ENCODE assay signal across 9 cellular contexts in genomic region chr6:111972714-111973678, GRCh38.
DNase-seq lines count a peak whose midpoint lies in the region; ATAC-seq, FAIRE-seq and TF ChIP-seq lines count a peak whose summit lies in the region.
"Had no signal": no experiment of that assay in that cellular context is flagged by ENCODE, and none has a peak within 500 bp of the region (broad histone marks: within the 10 kb centered on the region; RNA-seq: fewer than 3 reads in every experiment).

No MANE protein-coding gene starts in this region.

- peak overlapping the region; percentile 63 for H3K4me3 Mint-ChIP-seq in activated CD8-positive, alpha-beta T cell treated with anti-CD3 and anti-CD28 coated beads for 36 hours
- H3K4me3 Mint-ChIP-seq: B cell had no signal

- H3K36me3 ChIP-seq in endothelial cell of umbilical vein (ENCODE audit: control insufficient read depth in 2 of 2, extremely low read depth in 1 of 2, insufficient read depth in 2 of 2, low read length in 2 of 2) = no peaks in the 10 kb centered on the region

- no peaks in the 10 kb centered on the region for H3K9me3 ChIP-seq in endothelial cell of umbilical vein (replicated peaks; ENCODE audit: control insufficient read depth, insufficient read depth, low read length)

- H3K4me2 ChIP-seq in endothelial cell of umbilical vein (ENCODE audit: insufficient read depth, low read length) = peak overlapping the region; percentile 68

- no peaks in the 10 kb centered on the region for H3K36me3 Mint-ChIP-seq in activated CD8-positive, alpha-beta T cell treated with anti-CD3 and anti-CD28 coated beads for 36 hours (ENCODE audit: low read depth)

- no peaks in the 10 kb centered on the region for H3K79me2 ChIP-seq in endothelial cell of umbilical vein (ENCODE audit: control insufficient read depth, insufficient read depth, low read length)

- no peaks in the 10 kb centered on the region for H4K20me1 ChIP-seq in endothelial cell of umbilical vein (replicated peaks; ENCODE audit: control insufficient read depth, extremely low read depth, insufficient read depth, low read length)

- TSS peak; percentile 93 for BruUV-seq in endothelial cell of umbilical vein (replicated peaks; lab: Mats Ljungman, UMichigan)

- peak overlapping the region; percentile 88 for H3K9ac ChIP-seq in endothelial cell of umbilical vein (replicated peaks; ENCODE audit: extremely low read depth, insufficient read depth, low read length)

- H3K4me3 ChIP-seq in endothelial cell of umbilical vein (replicated peaks in 1 of 3; ENCODE audit: insufficient read depth in 1 of 3, low read depth in 1 of 3, low read length in 3 of 3) = peak overlapping the region in 2 of 3 experiments; percentile 4 to 9

- DNase-seq in NCI-H2171 treated with DMSO at 0.1 percent for 48 hours (lab: John Stamatoyannopoulos, UW) = peak; percentile 32
- no peak for DNase-seq in NCI-H2171 (lab: John Stamatoyannopoulos, UW)
- peak; percentile 75 for DNase-seq in activated CD8-positive, alpha-beta T cell treated with anti-CD3 and anti-CD28 coated beads for 36 hours
- peak; percentile 90 for DNase-seq in endothelial cell of umbilical vein (ENCODE audit: low read depth, low spot score)
- no peak for DNase-seq in omental fat pad (ENCODE audit: low spot score)
- DNase-seq in urothelium cell line (ENCODE audit: low spot score) = peak; percentile 32

- no peaks in the 10 kb centered on the region for H3K27me3 Mint-ChIP-seq in activated CD8-positive, alpha-beta T cell treated with anti-CD3 and anti-CD28 coated beads for 36 hours

- peaks cover 24% of the 10 kb centered on the region for H3K4me1 ChIP-seq in endothelial cell of umbilical vein (ENCODE audit: control insufficient read depth, extremely low read depth, insufficient read depth, low read length)

- no peak for TF ChIP-seq CTCF in activated CD8-positive, alpha-beta T cell treated with anti-CD3 and anti-CD28 coated beads for 36 hours (IDR thresholded peaks at IDR 0.05)
- no peak for TF ChIP-seq CTCF in endothelial cell of umbilical vein (IDR thresholded peaks at IDR 0.05; ENCODE audit: extremely low read depth in 1 of 2, insufficient read depth in 1 of 2, low read depth in 1 of 2, low read length in 2 of 2)
- no peak for TF ChIP-seq CTCF in omental fat pad (IDR thresholded peaks at IDR 0.05)

- H2AFZ ChIP-seq in endothelial cell of umbilical vein (ENCODE audit: low read depth, low read length) = peak overlapping the region; percentile 87

- peak overlapping the region; percentile 93 for H3K27ac ChIP-seq in endothelial cell of umbilical vein (ENCODE audit: insufficient read depth, low read depth, low read length)

- intact Hi-C loops in activated CD8-positive, alpha-beta T cell treated with anti-CD3 and anti-CD28 coated beads for 36 hours (cut with micrococcal nuclease) = loop anchor here (5.0 kb wide), 2 partner anchors 51 to 101 kb away; partner anchors contain the start of gene FYN
- intact Hi-C loops in endothelial cell of umbilical vein (cut with micrococcal nuclease) = loop anchor here (2.0 kb wide), 1 partner anchor 100 kb away; the partner anchor contains the start of gene FYN

- no peaks in the 10 kb centered on the region for H3K27me3 ChIP-seq in endothelial cell of umbilical vein (ENCODE audit: control insufficient read depth in 2 of 2, insufficient read depth in 2 of 2, low read length in 2 of 2)

- POLR2A ChIA-PET in activated CD8-positive, alpha-beta T cell treated with anti-CD3 and anti-CD28 coated beads for 36 hours (lab: Charles Lee) = interaction anchor here (0.7 to 3.1 kb wide), 14 partner anchors 8 to 135 kb away, joined by 3 to 18 read pairs (median 4); partner anchors contain the start of gene FYN
- POLR2A ChIA-PET in endothelial cell of umbilical vein (lab: Charles Lee) = no interaction called here

- H3K27ac Mint-ChIP-seq in activated CD8-positive, alpha-beta T cell treated with anti-CD3 and anti-CD28 coated beads for 36 hours = peak overlapping the region; percentile 93
- H3K27ac Mint-ChIP-seq: B cell had no signal

- CTCF ChIA-PET in activated CD8-positive, alpha-beta T cell treated with anti-CD3 and anti-CD28 coated beads for 36 hours (lab: Charles Lee) = interaction anchor here (0.6 to 3.2 kb wide), 14 partner anchors 8 to 270 kb away, joined by 3 to 19 read pairs (median 4); no protein-coding TSS in a partner anchor
- CTCF ChIA-PET in endothelial cell of umbilical vein (lab: Charles Lee) = interaction anchor here (0.6 to 1.6 kb wide), 8 partner anchors 10 to 169 kb away, joined by 3 to 7 read pairs (median 3); partner anchors contain the start of gene FYN

- FAIRE-seq in endothelial cell of umbilical vein (lab: Jason Lieb, UNC) = peak; percentile 95
- FAIRE-seq in urothelium cell line (lab: Jason Lieb, UNC) = no peak

- TF ChIP-seq POLR2A in endothelial cell of umbilical vein (IDR thresholded peaks at IDR 0.05; ENCODE audit: low read depth, low read length) = peak; percentile 55

- H3K9me3 Mint-ChIP-seq in activated CD8-positive, alpha-beta T cell treated with anti-CD3 and anti-CD28 coated beads for 36 hours = no peaks in the 10 kb centered on the region

- dilution Hi-C loops in endothelial cell of umbilical vein (cut with MboI; ENCODE audit: extremely low pct_ligation_motif_present, low sequenced_read_pairs) = no loop called here

- ATAC-seq in activated CD8-positive, alpha-beta T cell treated with anti-CD3 and anti-CD28 coated beads for 36 hours = peak; percentile 85
- peak; percentile 93 for ATAC-seq in omental fat pad (ENCODE audit: low FRiP score)
- no peak for ATAC-seq in GM18502 (IDR thresholded peaks at IDR 0.05; ENCODE audit: poor library complexity, unreplicated experiment)
- ATAC-seq in HG02938 (IDR thresholded peaks at IDR 0.05; ENCODE audit: unreplicated experiment) = no peak

- peaks cover 62% of the 10 kb centered on the region for H3K4me1 Mint-ChIP-seq in activated CD8-positive, alpha-beta T cell treated with anti-CD3 and anti-CD28 coated beads for 36 hours (ENCODE audit: low read depth)
- H3K4me1 Mint-ChIP-seq: B cell had no signal

- H3K9me1 ChIP-seq in endothelial cell of umbilical vein (replicated peaks; ENCODE audit: control insufficient read depth, extremely low read depth, insufficient read depth, low read length) = no peaks in the 10 kb centered on the region

TF ChIP-seq in endothelial cell of umbilical vein, 7 proteins besides CTCF, POLR2A, EP300 and RAD21:
- TF ChIP-seq GATA2 (IDR thresholded peaks at IDR 0.05; ENCODE audit: insufficient read depth, insufficient read length, low read depth, low read length) (peak; percentile 57), POLR2AphosphoS5 (IDR thresholded peaks at IDR 0.05; ENCODE audit: insufficient read depth, low read depth, low read length) (peak; percentile 72), MAX (IDR thresholded peaks at IDR 0.05; ENCODE audit: insufficient read depth, insufficient read length) (no peak), JUN (IDR thresholded peaks at IDR 0.05; ENCODE audit: borderline replicate concordance, insufficient read depth, insufficient read length, low read depth) (no peak), MYC (IDR thresholded peaks at IDR 0.05; ENCODE audit: low read depth, low read length) (peak; percentile 23), FOS (IDR thresholded peaks at IDR 0.05; ENCODE audit: borderline replicate concordance, insufficient read depth, low read length) (peak; percentile 73), EZH2 (IDR thresholded peaks at IDR 0.05; ENCODE audit: borderline replicate concordance, low read depth, low read length, severe bottlenecking) (no peak)

Comparison
In these comparisons a context has a peak if more than half of its experiments do, and no peak if none do; other contexts are left out.
1. DNase-seq: peak in NCI-H2171 treated with DMSO at 0.1 percent for 48 hours (single experiment), activated CD8-positive, alpha-beta T cell treated with anti-CD3 and anti-CD28 coated beads for 36 hours (single experiment), endothelial cell of umbilical vein (single experiment) and urothelium cell line (single experiment); none in NCI-H2171 (single experiment) and omental fat pad (single experiment).
2. ATAC-seq: peak in activated CD8-positive, alpha-beta T cell treated with anti-CD3 and anti-CD28 coated beads for 36 hours (single experiment) and omental fat pad (single experiment); none in GM18502 (single experiment) and HG02938 (single experiment).